In genomic region chr5:31854181-31854624, GRCh38 we compare ENCODE assay signal across 8 cellular contexts.
DNase-seq lines count a peak whose midpoint lies in the region; ATAC-seq and TF ChIP-seq lines count a peak whose summit lies in the region.

No MANE protein-coding gene starts in this region.

- in situ Hi-C loops in GM23248 (cut with MboI), result no loop called here

- 22 to 26% methylated on average over 16 of the region's 16 CpGs for WGBS in GM23248 (ENCODE audit: low coverage in 1 of 2, low lambda C conversion rate in 2 of 2, missing lambda C conversion rate in 2 of 2), 2 experiments

- H3K36me3 ChIP-seq in GM23248 (ENCODE audit: low read depth), result no peaks in the 10 kb centered on the region
- H3K36me3 ChIP-seq in osteoblast (ENCODE audit: insufficient read depth, low read length), result no peaks in the 10 kb centered on the region

- POLR2A ChIA-PET in activated CD8-positive, alpha-beta T cell treated with anti-CD3 and anti-CD28 coated beads, Interleukin-2, amount 10 ng/mL, durations not matched to agents 7 days and 5 days (lab: Charles Lee), result interaction anchor here (0.5 kb wide), 1 partner anchor 37 kb away, joined by 3 read pairs; no protein-coding TSS in a partner anchor

- H3K27me3 ChIP-seq in GM23248 (replicated peaks; ENCODE audit: insufficient read depth), result peaks cover 44% of the 10 kb centered on the region
- peaks cover 38% of the 10 kb centered on the region for H3K27me3 ChIP-seq in osteoblast (ENCODE audit: insufficient read depth, low read length)

- no peak overlapping the region for H3K27ac Mint-ChIP-seq in activated CD8-positive, alpha-beta T cell treated with anti-CD3 and anti-CD28 coated beads, Interleukin-2, amount 10 ng/mL, durations not matched to agents 7 days and 5 days

- H3K4me3 ChIP-seq in GM23248 (peak overlapping the region; percentile 57), osteoblast (ENCODE audit: insufficient read depth, low read length) (peak overlapping the region; percentile 61)

- H4K20me1 ChIP-seq in GM23248 (ENCODE audit: insufficient read depth), result no peaks in the 10 kb centered on the region
- no peaks in the 10 kb centered on the region for H4K20me1 ChIP-seq in osteoblast (ENCODE audit: insufficient read depth, low read length)

- peaks cover 4% of the 10 kb centered on the region; the same call in 1 of the 2 replicates for H3K4me1 ChIP-seq in GM23248 (ENCODE audit: insufficient read depth)
- H3K4me1 ChIP-seq in osteoblast (ENCODE audit: insufficient read depth, low read length), result peaks cover 7% of the 10 kb centered on the region

- H3K79me2 ChIP-seq in GM23248 (ENCODE audit: insufficient read depth) (no peaks in the 10 kb centered on the region), osteoblast (ENCODE audit: insufficient read depth, low read length) (no peaks in the 10 kb centered on the region)

- peak overlapping the region; percentile 50 for H3K4me3 Mint-ChIP-seq in activated CD8-positive, alpha-beta T cell treated with anti-CD3 and anti-CD28 coated beads, Interleukin-2, amount 10 ng/mL, durations not matched to agents 7 days and 5 days

- peaks cover 11% of the 10 kb centered on the region for H3K4me1 Mint-ChIP-seq in activated CD8-positive, alpha-beta T cell treated with anti-CD3 and anti-CD28 coated beads, Interleukin-2, amount 10 ng/mL, durations not matched to agents 7 days and 5 days (ENCODE audit: low read depth)

- no peak overlapping the region for H3K9ac ChIP-seq in GM23248

- H3K9me3 Mint-ChIP-seq in activated CD8-positive, alpha-beta T cell treated with anti-CD3 and anti-CD28 coated beads, Interleukin-2, amount 10 ng/mL, durations not matched to agents 7 days and 5 days (ENCODE audit: insufficient read depth), result peaks cover 3% of the 10 kb centered on the region

- H3K9me3 ChIP-seq in GM23248 (ENCODE audit: low read depth), result no peaks in the 10 kb centered on the region
- H3K9me3 ChIP-seq in osteoblast (ENCODE audit: low read depth, low read length), result no peaks in the 10 kb centered on the region

- H3K9me2 ChIP-seq in GM23248 (ENCODE audit: insufficient read depth), result no peaks in the 10 kb centered on the region

- no peaks in the 10 kb centered on the region for H3F3A ChIP-seq in GM23248 (ENCODE audit: insufficient read depth)

- H3K4me2 ChIP-seq in GM23248 (ENCODE audit: unreplicated experiment), result peak overlapping the region; percentile 49
- peak overlapping the region; percentile 77 for H3K4me2 ChIP-seq in osteoblast (ENCODE audit: insufficient read depth, low read length)

- DNase-seq in GM23248 (peak; percentile 16), glomerular visceral epithelial cell (ENCODE audit: extremely low spot score) (peak; percentile 88), osteoblast (ENCODE audit: insufficient read length, low spot score, missing footprints) (peak; percentile 71), NK-92 (lab: John Stamatoyannopoulos, UW; ENCODE audit: unreplicated experiment) (no peak), NOMO-1 treated with DMSO at 0.1 percent for 48 hours (lab: John Stamatoyannopoulos, UW; ENCODE audit: unreplicated experiment) (no peak), retina (no peak)
- no peak for DNase-seq in activated CD8-positive, alpha-beta T cell treated with anti-CD3 and anti-CD28 coated beads, Interleukin-2, amount 10 ng/mL, durations not matched to agents 7 days and 5 days

- peak overlapping the region; percentile 57 for H2AFZ ChIP-seq in GM23248
- peak overlapping the region; percentile 65 for H2AFZ ChIP-seq in osteoblast (ENCODE audit: low read length)

- TF ChIP-seq CTCF in osteoblast (IDR thresholded peaks at IDR 0.05; ENCODE audit: extremely low read depth, low read depth, low read length), result no peak

- ATAC-seq in activated CD8-positive, alpha-beta T cell treated with anti-CD3 and anti-CD28 coated beads, Interleukin-2, amount 10 ng/mL, durations not matched to agents 7 days and 5 days, result no peak
- ATAC-seq in HG03342 (IDR thresholded peaks at IDR 0.05; ENCODE audit: unreplicated experiment), result no peak

- CTCF ChIA-PET in activated CD8-positive, alpha-beta T cell treated with anti-CD3 and anti-CD28 coated beads, Interleukin-2, amount 10 ng/mL, durations not matched to agents 7 days and 5 days (lab: Charles Lee), result no interaction called here

- H3K27ac ChIP-seq in GM23248 (no peak overlapping the region), osteoblast (ENCODE audit: low read depth, low read length) (no peak overlapping the region)

- H3K36me3 Mint-ChIP-seq in activated CD8-positive, alpha-beta T cell treated with anti-CD3 and anti-CD28 coated beads, Interleukin-2, amount 10 ng/mL, durations not matched to agents 7 days and 5 days (ENCODE audit: low read depth), result peaks cover 3% of the 10 kb centered on the region

- peaks cover 40% of the 10 kb centered on the region for H3K27me3 Mint-ChIP-seq in activated CD8-positive, alpha-beta T cell treated with anti-CD3 and anti-CD28 coated beads, Interleukin-2, amount 10 ng/mL, durations not matched to agents 7 days and 5 days (ENCODE audit: low read depth)

Comparison
In these comparisons a context has a peak if more than half of its experiments do, and no peak if none do; other contexts are left out.
1. DNase-seq: peak in GM23248 (single experiment), glomerular visceral epithelial cell (single experiment) and osteoblast (single experiment); none in activated CD8-positive, alpha-beta T cell treated with anti-CD3 and anti-CD28 coated beads, Interleukin-2, amount 10 ng/mL, durations not matched to agents 7 days and 5 days (single experiment), NK-92 (single experiment), NOMO-1 treated with DMSO at 0.1 percent for 48 hours (single experiment) and retina (single experiment).